In genomic region chr3:142542054-142542453, GRCh38 we compare ENCODE assay signal across 27 cellular contexts.
"Had no signal": no experiment of that assay in that cellular context is flagged by ENCODE, and none has a peak within 500 bp of the region (broad histone marks: within the 10 kb centered on the region; RNA-seq: fewer than 3 reads in every experiment).

No MANE protein-coding gene starts in this region.

- H3K4me3 Mint-ChIP-seq: memory B cell; naive thymus-derived CD4-positive, alpha-beta T cell; nephron; neural progenitor cell; stimulated activated naive CD8-positive, alpha-beta T cell treated with anti-CD3 and anti-CD28 coated beads, Interleukin-15, amount 100 ng/mL, for 72 hours had no signal

- H3K9me3 Mint-ChIP-seq: memory B cell; nephron; neural progenitor cell; stimulated activated naive CD8-positive, alpha-beta T cell treated with anti-CD3 and anti-CD28 coated beads, Interleukin-15, amount 100 ng/mL, for 72 hours had no signal

- H3K27ac ChIP-seq: dorsolateral prefrontal cortex, epithelial cell of prostate, esophagus squamous epithelium, gastrocnemius medialis, neural progenitor cell, parathyroid adenoma, thyroid gland, vagina had no signal

- H3K4me1 ChIP-seq: esophagus squamous epithelium, gastrocnemius medialis, neural progenitor cell, parathyroid adenoma, thyroid gland, vagina had no signal

- H3K9me3 ChIP-seq: esophagus squamous epithelium, gastrocnemius medialis, thyroid gland, vagina had no signal

- H3K27me3 Mint-ChIP-seq: memory B cell; naive thymus-derived CD4-positive, alpha-beta T cell; progenitor cell of endocrine pancreas; stimulated activated naive CD8-positive, alpha-beta T cell treated with anti-CD3 and anti-CD28 coated beads, Interleukin-15, amount 100 ng/mL, for 72 hours had no signal

- H3K27me3 ChIP-seq: dorsolateral prefrontal cortex, esophagus squamous epithelium, gastrocnemius medialis, neural progenitor cell, thyroid gland, vagina had no signal

- DNase-seq: cerebellar nuclear complex; dorsolateral prefrontal cortex; effector CD4-positive, alpha-beta T cell; esophagus squamous epithelium; gastrocnemius medialis; head of caudate nucleus; left ventricle myocardium superior; midbrain; naive thymus-derived CD4-positive, alpha-beta T cell; stimulated activated CD4-positive, alpha-beta T cell treated with anti-CD3 and anti-CD28 coated beads, Interleukin-12 subunit alpha, Interleukin-12 subunit beta, amount 100 ng/mL, for 4 hours; stimulated activated CD4-positive, alpha-beta T cell treated with anti-CD3 and anti-CD28 coated beads, Interleukin-1b, Interleukin-23, amount 100 ng/mL, for 48 hours; stimulated activated CD4-positive, alpha-beta T cell treated with anti-CD3 and anti-CD28 coated beads, Interleukin-4, amount 100 ng/mL, for 1 hour; stimulated activated CD8-positive, alpha-beta memory T cell treated with anti-CD3 and anti-CD28 coated beads, Interleukin-4, amount 100 ng/mL, for 48 hours; stimulated activated naive CD4-positive, alpha-beta T cell; stimulated activated naive CD8-positive, alpha-beta T cell treated with anti-CD3 and anti-CD28 coated beads, Interleukin-15, amount 100 ng/mL, for 72 hours; thyroid gland; trophoblast cell had no signal

- H3K27ac Mint-ChIP-seq: memory B cell; naive thymus-derived CD4-positive, alpha-beta T cell; nephron; neural progenitor cell; progenitor cell of endocrine pancreas; stimulated activated naive CD8-positive, alpha-beta T cell treated with anti-CD3 and anti-CD28 coated beads, Interleukin-15, amount 100 ng/mL, for 72 hours had no signal

- ATAC-seq: gastrocnemius medialis; left ventricle myocardium superior; naive thymus-derived CD4-positive, alpha-beta T cell; sciatic nerve; stimulated activated naive CD8-positive, alpha-beta T cell treated with anti-CD3 and anti-CD28 coated beads, Interleukin-15, amount 100 ng/mL, for 72 hours had no signal

- H3K4me1 Mint-ChIP-seq: nephron; neural progenitor cell; stimulated activated naive CD8-positive, alpha-beta T cell treated with anti-CD3 and anti-CD28 coated beads, Interleukin-15, amount 100 ng/mL, for 72 hours had no signal

- H3K36me3 ChIP-seq: neural progenitor cell had no signal

- H3K4me3 ChIP-seq: dorsolateral prefrontal cortex, esophagus squamous epithelium, gastrocnemius medialis, lung, neural progenitor cell, smooth muscle cell, thyroid gland, vagina had no signal

- H3K9ac ChIP-seq: neural progenitor cell, parathyroid adenoma had no signal
